Comparison of ENCODE assay signal across 9 cellular contexts in genomic region chr14:54818201-54819133, GRCh38.
A peak's percentile ranks its signal among the peaks of the same experiment; 100 is the strongest.
DNase-seq lines count a peak whose midpoint lies in the region; ATAC-seq, FAIRE-seq and TF ChIP-seq lines count a peak whose summit lies in the region.
"Had no signal": no experiment of that assay in that cellular context is flagged by ENCODE, and none has a peak within 500 bp of the region (broad histone marks: within the 10 kb centered on the region; RNA-seq: fewer than 3 reads in every experiment).

No MANE protein-coding gene starts in this region.

- peak; percentile 87 for ATAC-seq in RWPE2 (ENCODE audit: low read depth)

- H3K27ac ChIP-seq in RWPE2 (ENCODE audit: poor library complexity, severe bottlenecking) (no peak overlapping the region), sigmoid colon (no peak overlapping the region)

- H3K36me3 ChIP-seq in RWPE2 (ENCODE audit: low read depth) (no peaks in the 10 kb centered on the region), sigmoid colon (no peaks in the 10 kb centered on the region)

- 23 to 56% methylated on average over 14 of the region's 14 CpGs for WGBS in sigmoid colon, 2 donors

- no peak for TF ChIP-seq POLR2A in sigmoid colon (IDR thresholded peaks at IDR 0.05)

- intact Hi-C loops in sigmoid colon (cut with DNase I), result no loop called here

- H3K9me3 ChIP-seq in RWPE2 (ENCODE audit: severe bottlenecking), result no peaks in the 10 kb centered on the region
- peaks cover 0 to under 1% (median 0%) of the 10 kb centered on the region in 4 donors for H3K9me3 ChIP-seq in sigmoid colon

- H3K4me1 ChIP-seq in RWPE2 (ENCODE audit: insufficient read depth, poor library complexity, severe bottlenecking) (no peaks in the 10 kb centered on the region), sigmoid colon (peaks cover 0 to 9% (median 0%) of the 10 kb centered on the region in 4 donors)

- TF ChIP-seq CTCF in RWPE2 (IDR thresholded peaks at IDR 0.05; ENCODE audit: poor library complexity, severe bottlenecking), result no peak
- no peak for TF ChIP-seq CTCF in sigmoid colon (IDR thresholded peaks at IDR 0.05)

- no peak for TF ChIP-seq EP300 in sigmoid colon (IDR thresholded peaks at IDR 0.05)

- no peak overlapping the region for H3K4me3 ChIP-seq in RWPE2 (ENCODE audit: severe bottlenecking)
- H3K4me3 ChIP-seq in sigmoid colon, result no peak overlapping the region

- peak; percentile 78 for DNase-seq in AG08395 (ENCODE audit: low spot score)
- peak; percentile 85 for DNase-seq in HTR-8/SVneo (ENCODE audit: insufficient read length, low spot score)
- DNase-seq in RWPE2 (ENCODE audit: low spot score), result no peak
- no peak for DNase-seq in iPS-NIHi11 (ENCODE audit: low spot score)
- DNase-seq in GM19240 (ENCODE audit: insufficient read length, low spot score), result no peak
- DNase-seq in KG1 (lab: John Stamatoyannopoulos, UW), result no peak
- DNase-seq in sigmoid colon, result no peak
- DNase-seq: CD8-positive, alpha-beta memory T cell had no signal

- no peaks in the 10 kb centered on the region for H3K27me3 ChIP-seq in RWPE2 (ENCODE audit: insufficient read depth, poor library complexity, severe bottlenecking)
- no peaks in the 10 kb centered on the region for H3K27me3 ChIP-seq in sigmoid colon

- FAIRE-seq in HTR-8/SVneo (lab: Jason Lieb, UNC) (peak; percentile 98), islet of Langerhans (lab: Jason Lieb, UNC) (peak; percentile 99)

Comparison
In these comparisons a context has a peak if more than half of its experiments do, and no peak if none do; other contexts are left out.
1. DNase-seq: peak in AG08395 (single experiment) and HTR-8/SVneo (single experiment); none in RWPE2 (single experiment), iPS-NIHi11 (single experiment), GM19240 (single experiment), KG1 (single experiment) and sigmoid colon (single experiment).